In genomic region chr7:93301736-93302135, GRCh38 we compare ENCODE assay signal across 13 cellular contexts.
DNase-seq lines count a peak whose midpoint lies in the region; ATAC-seq lines count a peak whose summit lies in the region.
"Had no signal": no experiment of that assay in that cellular context is flagged by ENCODE, and none has a peak within 500 bp of the region (broad histone marks: within the 10 kb centered on the region; RNA-seq: fewer than 3 reads in every experiment).

No MANE protein-coding gene starts in this region.

- no peaks in the 10 kb centered on the region for H3K9me3 Mint-ChIP-seq in natural killer cell treated with Interleukin-12 subunit alpha and Interleukin-12 subunit beta and Interleukin-15 and Interleukin-18, amount 100 ng/mL, for 72 hours
- H3K9me3 Mint-ChIP-seq: CD8-positive, alpha-beta memory T cell had no signal

- H3K36me3 Mint-ChIP-seq in natural killer cell treated with Interleukin-12 subunit alpha and Interleukin-12 subunit beta and Interleukin-15 and Interleukin-18, amount 100 ng/mL, for 72 hours, result no peaks in the 10 kb centered on the region

- no peaks in the 10 kb centered on the region for H3K4me1 Mint-ChIP-seq in natural killer cell treated with Interleukin-12 subunit alpha and Interleukin-12 subunit beta and Interleukin-15 and Interleukin-18, amount 100 ng/mL, for 72 hours (ENCODE audit: low read depth in 2 of 2)
- H3K4me1 Mint-ChIP-seq: CD8-positive, alpha-beta memory T cell had no signal

- no peak overlapping the region for H3K4me3 Mint-ChIP-seq in natural killer cell treated with Interleukin-12 subunit alpha and Interleukin-12 subunit beta and Interleukin-15 and Interleukin-18, amount 100 ng/mL, for 72 hours

- no peak for ATAC-seq in natural killer cell treated with Interleukin-12 subunit alpha and Interleukin-12 subunit beta and Interleukin-15 and Interleukin-18, amount 100 ng/mL, for 72 hours
- ATAC-seq: GM12878 had no signal

- DNase-seq in NCI-H2029 treated with DMSO at 0.1 percent for 48 hours (lab: John Stamatoyannopoulos, UW) (peak; percentile 7), NCI-H2029 (lab: John Stamatoyannopoulos, UW) (no peak), DMS53 (lab: John Stamatoyannopoulos, UW) (peak; percentile 64), LHCN-M2 (ENCODE audit: low read depth) (peak; percentile 80), myocyte (ENCODE audit: low read depth) (peak; percentile 28), NCI-H2196 (lab: John Stamatoyannopoulos, UW; ENCODE audit: unreplicated experiment) (no peak), NCI-H146 (lab: John Stamatoyannopoulos, UW) (no peak)
- no peak for DNase-seq in natural killer cell treated with Interleukin-12 subunit alpha and Interleukin-12 subunit beta and Interleukin-15 and Interleukin-18, amount 100 ng/mL, for 72 hours (ENCODE audit: low spot score)
- DNase-seq: AML-193; Caco-2; CD8-positive, alpha-beta memory T cell; DMS79 had no signal

- no peak overlapping the region for H3K27ac Mint-ChIP-seq in natural killer cell treated with Interleukin-12 subunit alpha and Interleukin-12 subunit beta and Interleukin-15 and Interleukin-18, amount 100 ng/mL, for 72 hours

- no peaks in the 10 kb centered on the region for H3K27me3 Mint-ChIP-seq in natural killer cell treated with Interleukin-12 subunit alpha and Interleukin-12 subunit beta and Interleukin-15 and Interleukin-18, amount 100 ng/mL, for 72 hours
- H3K27me3 Mint-ChIP-seq: CD8-positive, alpha-beta memory T cell had no signal

Comparison
In these comparisons a context has a peak if more than half of its experiments do, and no peak if none do; other contexts are left out.
1. DNase-seq: peak in NCI-H2029 treated with DMSO at 0.1 percent for 48 hours (single experiment), DMS53 (single experiment), LHCN-M2 (single experiment) and myocyte (single experiment); none in NCI-H2029 (single experiment), NCI-H2196 (single experiment), natural killer cell treated with Interleukin-12 subunit alpha and Interleukin-12 subunit beta and Interleukin-15 and Interleukin-18, amount 100 ng/mL, for 72 hours (single experiment) and NCI-H146 (single experiment).